Comparison of ENCODE assay signal across 12 cellular contexts in the genomic region with DNA sequence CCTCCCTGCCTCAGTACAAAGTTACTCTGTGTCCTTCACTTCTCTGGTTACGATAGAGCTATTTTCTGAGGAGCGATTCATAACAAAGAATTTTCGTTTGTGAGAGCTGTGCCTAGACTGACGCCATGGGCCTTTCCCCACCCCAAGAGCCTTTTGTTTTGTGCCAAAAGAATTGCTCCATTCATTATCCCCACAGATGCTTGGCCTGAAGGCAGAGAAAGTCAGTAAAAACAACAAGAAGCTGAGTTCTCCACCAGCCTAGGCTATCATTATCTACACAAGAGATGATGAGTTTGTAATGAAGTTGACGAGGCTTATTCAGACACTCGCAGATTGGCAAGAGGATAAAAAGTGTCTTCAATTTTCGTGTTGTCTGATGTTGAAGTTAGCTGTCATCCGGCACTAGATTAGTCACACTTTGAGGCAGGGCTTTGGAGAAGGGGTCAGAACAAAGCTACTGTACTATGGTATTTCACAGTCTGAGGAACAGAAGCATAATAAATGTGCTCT.
DNase-seq lines count a peak whose midpoint lies in the region; ATAC-seq lines count a peak whose summit lies in the region.
"Had no signal": no experiment of that assay in that cellular context is flagged by ENCODE, and none has a peak within 500 bp of the region (broad histone marks: within the 10 kb centered on the region; RNA-seq: fewer than 3 reads in every experiment).

No MANE protein-coding gene starts in this region.

- peak; percentile 60 for DNase-seq in HK-2 (ENCODE audit: unreplicated experiment)
- peak in 49 of 61 donors; percentile 8 to 85 (median 54) for DNase-seq in caudate nucleus (lab: John Stamatoyannopoulos, UW)
- DNase-seq in iris pigment epithelial cell (ENCODE audit: low read depth) = peak; percentile 12
- DNase-seq in sciatic nerve (ENCODE audit: low spot score) = no peak
- no peak for DNase-seq in DMS79 treated with DMSO at 0.1 percent for 48 hours (lab: John Stamatoyannopoulos, UW)
- DNase-seq in LoVo (ENCODE audit: low spot score) = no peak
- DNase-seq: activated CD8-positive, alpha-beta T cell treated with anti-CD3 and anti-CD28 coated beads, Interleukin-2, amount 10 ng/mL, durations not matched to agents 7 days and 5 days; DMS 273 treated with DMSO at 0.1 percent for 48 hours; NCI-H1930; SHP77 had no signal

- intact Hi-C loops in sciatic nerve (cut with DNase I) = no loop called here

- ATAC-seq in sciatic nerve (peak; percentile 85), HG03521 (IDR thresholded peaks at IDR 0.05; ENCODE audit: unreplicated experiment) (no peak), GM18517 (IDR thresholded peaks at IDR 0.05; ENCODE audit: unreplicated experiment) (no peak)
- ATAC-seq: activated CD8-positive, alpha-beta T cell treated with anti-CD3 and anti-CD28 coated beads, Interleukin-2, amount 10 ng/mL, durations not matched to agents 7 days and 5 days had no signal

- H3K27ac ChIP-seq in caudate nucleus (ENCODE audit: low read depth, low read length) = peak overlapping the region; percentile 89

Comparison
In these comparisons a context has a peak if more than half of its experiments do, and no peak if none do; other contexts are left out.
1. DNase-seq: peak in HK-2 (single experiment), caudate nucleus (49 of 61) and iris pigment epithelial cell (single experiment); none in sciatic nerve (single experiment), DMS79 treated with DMSO at 0.1 percent for 48 hours (single experiment) and LoVo (single experiment).